Comparison of ENCODE assay signal across 1 cellular context in genomic region chr15:72475674-72476073, GRCh38.
TF ChIP-seq lines count a peak whose summit lies in the region.

No MANE protein-coding gene starts in this region.

TF ChIP-seq in H1, 55 proteins besides CTCF, POLR2A, EP300 and RAD21 (continued from another document):
- no peak for TF ChIP-seq ATF2 (IDR thresholded peaks at IDR 0.05; ENCODE audit: low read length)
- no peak for TF ChIP-seq KDM1A (IDR thresholded peaks at IDR 0.05; ENCODE audit: borderline replicate concordance, low read length)
- no peak for TF ChIP-seq SIRT6 (IDR thresholded peaks at IDR 0.05; ENCODE audit: low read length)
- TF ChIP-seq CBX5 (IDR thresholded peaks at IDR 0.05; ENCODE audit: low read depth, low read length) = no peak
- TF ChIP-seq SIX5 (IDR thresholded peaks at IDR 0.05; ENCODE audit: low read depth, low read length) = no peak
- no peak for TF ChIP-seq SP1 (IDR thresholded peaks at IDR 0.05; ENCODE audit: low read depth, low read length)
